1 cellular context compared by ENCODE assay signal in the genomic region with DNA sequence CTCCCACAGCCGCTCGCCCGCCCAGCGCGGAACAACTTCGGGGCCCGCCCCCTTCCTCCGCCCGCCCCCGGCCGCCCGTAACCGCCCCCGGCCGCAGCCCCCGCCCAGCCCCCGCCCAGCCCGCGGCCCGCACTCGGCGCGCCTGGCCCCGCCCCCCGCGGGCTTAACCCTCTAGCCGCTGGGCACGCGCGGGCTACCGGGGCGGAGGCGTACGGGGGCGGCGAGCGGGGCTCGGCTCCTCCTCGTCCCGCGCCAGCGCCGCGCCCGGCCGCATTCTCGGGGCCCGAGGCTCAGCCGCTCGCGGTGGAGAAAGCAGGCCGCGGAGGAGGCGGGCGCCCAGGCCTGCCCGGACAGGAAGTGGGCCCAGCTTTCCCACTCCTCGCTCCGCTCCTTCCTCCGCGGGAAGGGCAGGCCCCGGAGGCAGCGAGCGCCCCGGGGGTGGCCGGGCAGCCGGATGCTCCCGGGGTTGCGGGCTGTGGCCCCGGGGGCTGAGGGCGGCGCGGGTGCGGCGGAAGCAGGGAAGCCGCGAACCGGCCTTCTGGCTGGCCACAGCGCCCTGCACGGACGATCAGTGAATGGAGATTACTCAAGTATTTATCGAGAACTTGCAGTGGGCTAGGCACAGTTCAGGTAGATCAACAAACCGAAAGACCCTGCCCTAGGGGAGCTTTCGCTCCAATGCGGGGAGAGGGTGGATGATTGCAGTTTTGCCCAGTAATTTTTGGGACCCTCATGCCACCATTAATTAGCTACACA.
TF ChIP-seq lines count a peak whose summit lies in the region.

TSS of gene TRAM2 (minus strand) at position 39 of the 756 bp plus-strand sequence. CDS start 145 bp downstream, outside the sequence.

TF ChIP-seq in HEK293, 187 proteins besides CTCF, POLR2A, EP300 and RAD21 (continued from another document):
- TF ChIP-seq, protein P1, sequence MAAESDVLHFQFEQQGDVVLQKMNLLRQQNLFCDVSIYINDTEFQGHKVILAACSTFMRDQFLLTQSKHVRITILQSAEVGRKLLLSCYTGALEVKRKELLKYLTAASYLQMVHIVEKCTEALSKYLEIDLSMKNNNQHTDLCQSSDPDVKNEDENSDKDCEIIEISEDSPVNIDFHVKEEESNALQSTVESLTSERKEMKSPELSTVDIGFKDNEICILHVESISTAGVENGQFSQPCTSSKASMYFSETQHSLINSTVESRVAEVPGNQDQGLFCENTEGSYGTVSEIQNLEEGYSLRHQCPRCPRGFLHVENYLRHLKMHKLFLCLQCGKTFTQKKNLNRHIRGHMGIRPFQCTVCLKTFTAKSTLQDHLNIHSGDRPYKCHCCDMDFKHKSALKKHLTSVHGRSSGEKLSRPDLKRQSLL (tag by site-specific recombination; IDR thresholded peaks at IDR 0.05): no peak
- no peak for TF ChIP-seq GLI2 (tag by site-specific recombination; IDR thresholded peaks at IDR 0.05; ENCODE audit: borderline replicate concordance, low read depth)
